ENCODE assay signal across 17 cellular contexts in the genomic region with DNA sequence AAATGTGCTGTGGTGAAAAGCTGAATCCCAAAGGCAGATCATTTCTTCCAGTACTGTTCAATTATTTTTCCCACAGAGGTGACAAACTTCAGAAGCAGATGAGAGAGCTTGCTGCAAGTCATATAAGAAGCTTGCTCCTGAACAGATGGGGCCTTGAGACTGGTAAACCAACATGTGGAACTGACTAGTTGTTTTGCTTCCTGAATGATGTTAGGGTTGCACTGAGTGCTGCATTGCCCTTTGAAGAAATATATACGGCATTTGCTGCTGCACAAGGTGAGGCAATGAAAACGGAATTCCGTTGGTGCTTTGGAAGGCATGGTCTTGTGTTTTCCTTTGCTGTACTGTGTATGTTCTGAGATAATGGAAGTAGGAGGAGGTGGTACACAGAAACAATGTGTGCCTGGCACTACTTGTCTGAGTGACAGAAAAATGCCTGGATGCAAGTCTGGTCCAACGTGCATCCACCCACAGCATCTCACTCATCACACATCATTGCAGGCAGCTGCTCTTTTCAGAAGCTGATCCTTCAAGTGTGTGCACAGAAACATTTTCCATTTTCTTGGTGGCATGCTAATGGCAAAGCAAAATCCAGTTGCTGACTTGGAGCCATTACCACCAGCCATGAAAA.
A peak's percentile ranks its signal among the peaks of the same experiment; 100 is the strongest.
DNase-seq lines count a peak whose midpoint lies in the region; ATAC-seq lines count a peak whose summit lies in the region.
"Had no signal": no experiment of that assay in that cellular context is flagged by ENCODE, and none has a peak within 500 bp of the region (broad histone marks: within the 10 kb centered on the region; RNA-seq: fewer than 3 reads in every experiment).

No MANE protein-coding gene starts in this region.

- H3K27ac Mint-ChIP-seq in activated CD4-positive, alpha-beta T cell treated with anti-CD3 and anti-CD28 coated beads, Interleukin-2, amount 10 ng/mL, durations not matched to agents 7 days and 5 days, result peak overlapping the region; percentile 6
- H3K27ac Mint-ChIP-seq in T-cell, result peak overlapping the region; percentile 44 to 80
- H3K27ac Mint-ChIP-seq: CD14-positive monocyte had no signal

- peaks cover 21% of the 10 kb centered on the region for H3K36me3 Mint-ChIP-seq in activated CD4-positive, alpha-beta T cell treated with anti-CD3 and anti-CD28 coated beads, Interleukin-2, amount 10 ng/mL, durations not matched to agents 7 days and 5 days (ENCODE audit: low read depth)
- peaks cover 53% of the 10 kb centered on the region for H3K36me3 Mint-ChIP-seq in T-cell

- H3K4me3 Mint-ChIP-seq in activated CD4-positive, alpha-beta T cell treated with anti-CD3 and anti-CD28 coated beads, Interleukin-2, amount 10 ng/mL, durations not matched to agents 7 days and 5 days, result no peak overlapping the region
- H3K4me3 Mint-ChIP-seq in T-cell, result no peak overlapping the region
- H3K4me3 Mint-ChIP-seq: CD14-positive monocyte had no signal

- no peak for DNase-seq in activated CD4-positive, alpha-beta T cell treated with anti-CD3 and anti-CD28 coated beads, Interleukin-2, amount 10 ng/mL, durations not matched to agents 7 days and 5 days
- no peak for DNase-seq in activated CD4-positive, alpha-beta T cell treated with anti-CD3 and anti-CD28 coated beads, Interleukin-2, amount 50 U/mL, for 1 hour
- DNase-seq in T-cell, result peak in 1 of 34 experiments; percentile 27
- peak; percentile 57 for DNase-seq in inferior parietal cortex (ENCODE audit: extremely low spot score)
- DNase-seq in superior temporal gyrus (ENCODE audit: extremely low spot score), result peak; percentile 77
- no peak for DNase-seq in NCI-H526 treated with DMSO at 0.1 percent for 48 hours (lab: John Stamatoyannopoulos, UW)
- DNase-seq: DMS79, GM23248, IMR-90, NCI-H1417, NCI-H187 treated with DMSO at 0.1 percent for 48 hours, NCI-H82, Peyer's patch had no signal

- POLR2A ChIA-PET in activated CD4-positive, alpha-beta T cell treated with anti-CD3 and anti-CD28 coated beads, Interleukin-2, amount 10 ng/mL, durations not matched to agents 7 days and 5 days (lab: Charles Lee), result no interaction called here
- POLR2A ChIA-PET in T-cell (lab: Charles Lee), result no interaction called here

- H3K9me3 Mint-ChIP-seq in activated CD4-positive, alpha-beta T cell treated with anti-CD3 and anti-CD28 coated beads, Interleukin-2, amount 10 ng/mL, durations not matched to agents 7 days and 5 days, result peaks cover 2% of the 10 kb centered on the region
- no peaks in the 10 kb centered on the region for H3K9me3 Mint-ChIP-seq in T-cell
- H3K9me3 Mint-ChIP-seq: CD14-positive monocyte had no signal

- H3K4me1 Mint-ChIP-seq in activated CD4-positive, alpha-beta T cell treated with anti-CD3 and anti-CD28 coated beads, Interleukin-2, amount 10 ng/mL, durations not matched to agents 7 days and 5 days, result peaks cover 38% of the 10 kb centered on the region
- peaks cover 68 to 88% (median 74%) of the 10 kb centered on the region in 3 donors for H3K4me1 Mint-ChIP-seq in T-cell

- no peaks in the 10 kb centered on the region for H3K27me3 Mint-ChIP-seq in activated CD4-positive, alpha-beta T cell treated with anti-CD3 and anti-CD28 coated beads, Interleukin-2, amount 10 ng/mL, durations not matched to agents 7 days and 5 days
- H3K27me3 Mint-ChIP-seq in T-cell, result no peaks in the 10 kb centered on the region

- CTCF ChIA-PET in activated CD4-positive, alpha-beta T cell treated with anti-CD3 and anti-CD28 coated beads, Interleukin-2, amount 10 ng/mL, durations not matched to agents 7 days and 5 days (lab: Charles Lee), result interaction anchor here (0.6 to 1.6 kb wide), 3 partner anchors 11 to 432 kb away, joined by 3 read pairs; no protein-coding TSS in a partner anchor
- CTCF ChIA-PET in T-cell (lab: Charles Lee), result no interaction called here

- ATAC-seq in T-cell (replicated peaks in 1 of 4) (peak in 3 of 4 experiments; percentile 50 to 72 (median 53)), GM21737 (IDR thresholded peaks at IDR 0.05; ENCODE audit: unreplicated experiment) (no peak), GM18519 (IDR thresholded peaks at IDR 0.05; ENCODE audit: low FRiP score, unreplicated experiment) (no peak)
- ATAC-seq: Right ventricle myocardium inferior had no signal

Comparison
In these comparisons a context has a peak if more than half of its experiments do, and no peak if none do; other contexts are left out.
1. DNase-seq: peak in inferior parietal cortex (single experiment) and superior temporal gyrus (single experiment); none in activated CD4-positive, alpha-beta T cell treated with anti-CD3 and anti-CD28 coated beads, Interleukin-2, amount 10 ng/mL, durations not matched to agents 7 days and 5 days (single experiment), activated CD4-positive, alpha-beta T cell treated with anti-CD3 and anti-CD28 coated beads, Interleukin-2, amount 50 U/mL, for 1 hour (single experiment) and NCI-H526 treated with DMSO at 0.1 percent for 48 hours (single experiment).
2. ATAC-seq: peak in T-cell (3 of 4); none in GM21737 (single experiment) and GM18519 (single experiment).